Comparison of ENCODE assay signal across 19 cellular contexts in the genomic region with DNA sequence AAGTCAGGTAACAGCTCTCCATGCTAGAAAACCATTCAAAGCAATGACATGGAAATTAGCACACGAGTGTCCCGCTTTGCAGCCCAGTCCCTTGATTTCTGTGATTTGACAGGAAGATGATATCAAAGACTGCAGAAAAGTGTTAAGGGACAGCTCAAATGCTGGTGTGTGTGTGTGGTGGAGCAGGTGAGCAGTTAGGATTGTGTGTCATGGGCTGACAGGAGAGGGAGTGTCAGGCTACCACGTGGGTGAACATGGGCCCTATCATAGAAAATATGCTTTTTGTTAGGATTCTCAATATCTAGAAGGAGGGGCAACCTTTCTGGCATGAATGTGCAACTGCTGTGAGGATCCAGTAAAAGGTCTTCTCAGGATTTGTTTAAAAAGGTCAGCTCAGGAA.
"Had no signal": no experiment of that assay in that cellular context is flagged by ENCODE, and none has a peak within 500 bp of the region (broad histone marks: within the 10 kb centered on the region; RNA-seq: fewer than 3 reads in every experiment).

No MANE protein-coding gene starts in this region.

- H3K79me2 ChIP-seq: hepatocyte had no signal

- H3K27me3 Mint-ChIP-seq: effector memory CD8-positive, alpha-beta T cell; naive thymus-derived CD4-positive, alpha-beta T cell; stimulated activated memory B cell treated with anti-CD40 and anti-IgM and Interleukin-4, amounts not matched to agents 10 μg/mL and 1 μg/mL and 100 μg/mL, for 72 hours; stimulated activated naive CD8-positive, alpha-beta T cell treated with anti-CD3 and anti-CD28 coated beads, Interleukin-15, Interleukin-2, amounts not matched to agents 100 ng/mL and 50 ng/mL, for 24 hours had no signal

- H3K36me3 ChIP-seq: esophagus squamous epithelium, gastroesophageal sphincter, tibial artery, uterus had no signal

- ATAC-seq: effector memory CD8-positive, alpha-beta T cell; gastroesophageal sphincter; naive thymus-derived CD4-positive, alpha-beta T cell; psoas muscle; sciatic nerve; stimulated activated memory B cell treated with anti-CD40 and anti-IgM and Interleukin-4, amounts not matched to agents 10 μg/mL and 1 μg/mL and 100 μg/mL, for 72 hours had no signal

- H3K4me1 ChIP-seq: esophagus squamous epithelium, gastroesophageal sphincter, psoas muscle, spleen, tibial artery, upper lobe of left lung, uterus had no signal

- H3K4me3 ChIP-seq: esophagus squamous epithelium, gastroesophageal sphincter, hepatocyte, psoas muscle, spleen, tibial artery, upper lobe of left lung, uterus had no signal

- DNase-seq: effector memory CD8-positive, alpha-beta T cell; esophagus squamous epithelium; foreskin fibroblast; mesendoderm; naive thymus-derived CD4-positive, alpha-beta T cell; psoas muscle; spleen; stimulated activated CD4-positive, alpha-beta T cell treated with anti-CD3 and anti-CD28 coated beads, Interleukin-15, amount 100 ng/mL, for 24 hours; stimulated activated CD4-positive, alpha-beta T cell treated with anti-CD3 and anti-CD28 coated beads, Interleukin-1b, Interleukin-23, amount 100 ng/mL, for 48 hours; stimulated activated CD4-positive, alpha-beta T cell treated with anti-CD3 and anti-CD28 coated beads, Interleukin-4, amount 100 ng/mL, for 24 hours; tibial artery; upper lobe of left lung; uterus had no signal

- H2AFZ ChIP-seq: hepatocyte had no signal

- H3K36me3 Mint-ChIP-seq: stimulated activated memory B cell treated with anti-CD40 and anti-IgM and Interleukin-4, amounts not matched to agents 10 μg/mL and 1 μg/mL and 100 μg/mL, for 72 hours had no signal

- H3K4me2 ChIP-seq: hepatocyte had no signal

- H3K27ac Mint-ChIP-seq: effector memory CD8-positive, alpha-beta T cell; naive thymus-derived CD4-positive, alpha-beta T cell; stimulated activated memory B cell treated with anti-CD40 and anti-IgM and Interleukin-4, amounts not matched to agents 10 μg/mL and 1 μg/mL and 100 μg/mL, for 72 hours; stimulated activated naive CD8-positive, alpha-beta T cell treated with anti-CD3 and anti-CD28 coated beads, Interleukin-15, Interleukin-2, amounts not matched to agents 100 ng/mL and 50 ng/mL, for 24 hours had no signal

- H3K4me3 Mint-ChIP-seq: effector memory CD8-positive, alpha-beta T cell; naive thymus-derived CD4-positive, alpha-beta T cell; stimulated activated memory B cell treated with anti-CD40 and anti-IgM and Interleukin-4, amounts not matched to agents 10 μg/mL and 1 μg/mL and 100 μg/mL, for 72 hours; stimulated activated naive CD8-positive, alpha-beta T cell treated with anti-CD3 and anti-CD28 coated beads, Interleukin-15, Interleukin-2, amounts not matched to agents 100 ng/mL and 50 ng/mL, for 24 hours had no signal

- H3K9me3 ChIP-seq: esophagus squamous epithelium, gastroesophageal sphincter, neutrophil, psoas muscle, spleen, tibial artery, upper lobe of left lung, uterus had no signal

- H3K9me3 Mint-ChIP-seq: effector memory CD8-positive, alpha-beta T cell; naive thymus-derived CD4-positive, alpha-beta T cell; stimulated activated memory B cell treated with anti-CD40 and anti-IgM and Interleukin-4, amounts not matched to agents 10 μg/mL and 1 μg/mL and 100 μg/mL, for 72 hours; stimulated activated naive CD8-positive, alpha-beta T cell treated with anti-CD3 and anti-CD28 coated beads, Interleukin-15, Interleukin-2, amounts not matched to agents 100 ng/mL and 50 ng/mL, for 24 hours had no signal

- H3K27ac ChIP-seq: esophagus squamous epithelium, gastroesophageal sphincter, hepatocyte, neutrophil, psoas muscle, spleen, tibial artery, upper lobe of left lung had no signal

- H3K27me3 ChIP-seq: esophagus squamous epithelium, gastroesophageal sphincter, hepatocyte, neutrophil, spleen, tibial artery, upper lobe of left lung, uterus had no signal

- H3K4me1 Mint-ChIP-seq: naive thymus-derived CD4-positive, alpha-beta T cell; stimulated activated memory B cell treated with anti-CD40 and anti-IgM and Interleukin-4, amounts not matched to agents 10 μg/mL and 1 μg/mL and 100 μg/mL, for 72 hours had no signal
